17 cellular contexts compared by ENCODE assay signal in genomic region chr1:215599418-215599817, GRCh38. TPM values are rescaled to one million over a fixed set of nuclear protein-coding genes. Genes with fewer than 3 reads are reported as not detected.
DNase-seq lines count a peak whose midpoint lies in the region; ATAC-seq lines count a peak whose summit lies in the region.
"Had no signal": no experiment of that assay in that cellular context is flagged by ENCODE, and none has a peak within 500 bp of the region (broad histone marks: within the 10 kb centered on the region; RNA-seq: fewer than 3 reads in every experiment).

No MANE protein-coding gene starts in this region.

- no peaks in the 10 kb centered on the region for H3K27me3 ChIP-seq in rectal smooth muscle tissue (ENCODE audit: control insufficient read depth, insufficient read depth, low read length)

- peak overlapping the region; percentile 60 for H3K27ac ChIP-seq in rectal smooth muscle tissue (ENCODE audit: low read depth, low read length)
- H3K27ac ChIP-seq: HL-60 had no signal

- H3K9ac ChIP-seq in rectal smooth muscle tissue (ENCODE audit: low read length) = no peak overlapping the region

- no peaks in the 10 kb centered on the region for H3K36me3 ChIP-seq in rectal smooth muscle tissue (ENCODE audit: control insufficient read depth, insufficient read depth, low read length)

- H3K4me1 ChIP-seq in rectal smooth muscle tissue (ENCODE audit: control insufficient read depth, insufficient read depth, low read length) = peaks cover 15% of the 10 kb centered on the region

- DNase-seq in NCI-H2081 (lab: John Stamatoyannopoulos, UW) = peak; percentile 8 to 30
- no peak for DNase-seq in NCI-H2081 treated with DMSO at 0.1 percent for 48 hours (lab: John Stamatoyannopoulos, UW)
- peak; percentile 78 for DNase-seq in OCI-M1 (lab: John Stamatoyannopoulos, UW)
- peak; percentile 24 for DNase-seq in fibroblast of the conjunctiva (ENCODE audit: low read depth)
- DNase-seq in left lobe of liver (ENCODE audit: low spot score) = no peak
- DNase-seq: activated CD8-positive, alpha-beta memory T cell treated with anti-CD3 and anti-CD28 coated beads, Interleukin-2, amount 50 U/mL, for 48 hours; amygdala; DMS79 treated with DMSO at 0.1 percent for 48 hours; kidney glomerular epithelial cell; NCI-H1694; occipital lobe; stimulated activated CD4-positive, alpha-beta T cell treated with anti-CD3 and anti-CD28 coated beads, Interleukin-4, amount 100 ng/mL, for 1 hour; T1000 had no signal

- ATAC-seq in GM21447 (IDR thresholded peaks at IDR 0.05; ENCODE audit: unreplicated experiment) (no peak), HG02840 (IDR thresholded peaks at IDR 0.05; ENCODE audit: low FRiP score, unreplicated experiment) (no peak), left lobe of liver (no peak)

- no peak overlapping the region for H3K4me3 ChIP-seq in rectal smooth muscle tissue (ENCODE audit: low read length)

RNA-seq across cellular contexts. Expression of gene KCTD3, which starts 32.3 kb away (rescaled TPM):
- 35.2 TPM for total RNA-seq in left lobe of liver

Comparison
In these comparisons a context has a peak if more than half of its experiments do, and no peak if none do; other contexts are left out.
1. DNase-seq: peak in NCI-H2081 (2 of 2), OCI-M1 (single experiment) and fibroblast of the conjunctiva (single experiment); none in NCI-H2081 treated with DMSO at 0.1 percent for 48 hours (single experiment) and left lobe of liver (single experiment).